Comparison of ENCODE assay signal across 19 cellular contexts in the genomic region with DNA sequence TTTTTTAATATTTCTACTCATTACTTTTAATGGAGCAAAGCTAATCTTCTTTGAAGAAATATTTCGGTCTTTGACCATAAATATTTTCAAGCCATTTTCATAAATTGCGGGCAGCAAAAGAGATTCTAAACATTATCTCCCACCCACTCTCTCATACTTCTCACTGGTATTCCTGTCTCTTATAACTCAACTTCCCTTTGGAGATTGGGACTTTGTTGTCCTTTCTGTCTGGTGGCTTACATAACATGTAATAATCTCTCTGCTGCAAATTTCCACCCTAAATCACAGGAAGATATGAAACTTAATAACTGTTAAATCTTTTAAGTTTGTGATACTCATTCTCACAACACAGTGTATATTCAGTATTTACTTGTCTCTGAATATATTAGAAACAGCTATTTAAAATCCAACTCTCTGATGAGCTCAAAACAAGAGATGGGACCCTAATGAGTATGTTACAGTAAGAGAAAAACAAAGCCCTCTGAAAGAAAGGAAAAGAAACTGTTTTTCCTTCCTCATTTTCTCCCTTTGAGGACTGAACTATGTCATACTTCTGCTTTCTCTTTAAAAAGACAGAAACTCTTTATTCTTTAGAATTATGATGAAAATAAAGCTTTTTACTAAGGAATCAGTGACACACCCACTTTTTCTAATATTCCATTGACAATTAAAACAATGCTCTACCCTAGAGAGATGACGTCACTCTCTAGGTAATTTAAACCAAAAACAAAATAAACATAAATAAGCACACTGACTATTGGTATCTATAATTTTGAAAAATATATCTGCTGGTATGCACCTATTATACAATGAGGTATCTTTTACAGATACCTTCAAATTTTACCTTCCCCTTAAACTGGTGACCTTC. TPM values are rescaled to one million over a fixed set of nuclear protein-coding genes. Genes with fewer than 3 reads are reported as not detected.
DNase-seq lines count a peak whose midpoint lies in the region; ATAC-seq and TF ChIP-seq lines count a peak whose summit lies in the region.
"Had no signal": no experiment of that assay in that cellular context is flagged by ENCODE, and none has a peak within 500 bp of the region (broad histone marks: within the 10 kb centered on the region; RNA-seq: fewer than 3 reads in every experiment).

No MANE protein-coding gene starts in this region.

- peaks cover 9% of the 10 kb centered on the region for H3K4me1 ChIP-seq in lower lobe of right lung
- H3K4me1 ChIP-seq in colonic mucosa = no peaks in the 10 kb centered on the region
- H3K4me1 ChIP-seq: Caco-2 had no signal

- peak overlapping the region; percentile 3 for H3K27ac ChIP-seq in lower lobe of right lung
- H3K27ac ChIP-seq in colonic mucosa = no peak overlapping the region
- H3K27ac ChIP-seq: GM23248 had no signal

- H3K36me3 ChIP-seq in lower lobe of right lung (no peaks in the 10 kb centered on the region), colonic mucosa (no peaks in the 10 kb centered on the region)

- intact Hi-C loops in CD14-positive monocyte (cut with micrococcal nuclease) (no loop called here), lower lobe of right lung (cut with DNase I) (no loop called here), colonic mucosa (cut with DNase I) (no loop called here)
- intact Hi-C loops in activated T-helper 1 cell treated with anti-CD3 and anti-CD28 coated beads, Interleukin-12 subunit alpha, Interleukin-12 subunit beta, Interleukin-2, Interleukin-4 antibody, amounts not matched to agents 30 ng/mL and 10 ng/mL and 1 ng/mL, durations not matched to agents 14 hours and 24 hours and 36 hours (cut with micrococcal nuclease) = loop anchor here (10.0 kb wide), 1 partner anchor 115 kb away; no protein-coding TSS in a partner anchor

- no peaks in the 10 kb centered on the region for H3K27me3 Mint-ChIP-seq in CD14-positive monocyte (ENCODE audit: low read depth in 3 of 3)
- H3K27me3 Mint-ChIP-seq in activated T-helper 1 cell treated with anti-CD3 and anti-CD28 coated beads, Interleukin-12 subunit alpha, Interleukin-12 subunit beta, Interleukin-2, Interleukin-4 antibody, amounts not matched to agents 30 ng/mL and 10 ng/mL and 1 ng/mL, durations not matched to agents 14 hours and 24 hours and 36 hours (ENCODE audit: insufficient read depth) = peaks cover 4% of the 10 kb centered on the region

- TF ChIP-seq CTCF in CD14-positive monocyte (IDR thresholded peaks at IDR 0.05) = no peak
- TF ChIP-seq CTCF in lower lobe of right lung (IDR thresholded peaks at IDR 0.05) = no peak
- TF ChIP-seq CTCF in colonic mucosa (IDR thresholded peaks at IDR 0.05) = no peak

- H3K36me3 Mint-ChIP-seq in CD14-positive monocyte = no peaks in the 10 kb centered on the region
- H3K36me3 Mint-ChIP-seq in activated T-helper 1 cell treated with anti-CD3 and anti-CD28 coated beads, Interleukin-12 subunit alpha, Interleukin-12 subunit beta, Interleukin-2, Interleukin-4 antibody, amounts not matched to agents 30 ng/mL and 10 ng/mL and 1 ng/mL, durations not matched to agents 14 hours and 24 hours and 36 hours (ENCODE audit: low read depth) = no peaks in the 10 kb centered on the region

- H3K4me1 Mint-ChIP-seq in CD14-positive monocyte = peaks cover 29% of the 10 kb centered on the region
- no peaks in the 10 kb centered on the region for H3K4me1 Mint-ChIP-seq in activated T-helper 1 cell treated with anti-CD3 and anti-CD28 coated beads, Interleukin-12 subunit alpha, Interleukin-12 subunit beta, Interleukin-2, Interleukin-4 antibody, amounts not matched to agents 30 ng/mL and 10 ng/mL and 1 ng/mL, durations not matched to agents 14 hours and 24 hours and 36 hours (ENCODE audit: low read depth)

- H3K9me3 ChIP-seq in lower lobe of right lung (no peaks in the 10 kb centered on the region), colonic mucosa (no peaks in the 10 kb centered on the region)
- H3K9me3 ChIP-seq: Caco-2 had no signal

- no peaks in the 10 kb centered on the region for H3K9me3 Mint-ChIP-seq in CD14-positive monocyte
- H3K9me3 Mint-ChIP-seq in activated T-helper 1 cell treated with anti-CD3 and anti-CD28 coated beads, Interleukin-12 subunit alpha, Interleukin-12 subunit beta, Interleukin-2, Interleukin-4 antibody, amounts not matched to agents 30 ng/mL and 10 ng/mL and 1 ng/mL, durations not matched to agents 14 hours and 24 hours and 36 hours = no peaks in the 10 kb centered on the region
- H3K9me3 Mint-ChIP-seq: activated naive CD4-positive, alpha-beta T cell treated with anti-CD3 and anti-CD28 coated beads for 36 hours had no signal

- H3K27ac Mint-ChIP-seq in CD14-positive monocyte = peak overlapping the region; percentile 81 to 94 (median 89)
- H3K27ac Mint-ChIP-seq in activated T-helper 1 cell treated with anti-CD3 and anti-CD28 coated beads, Interleukin-12 subunit alpha, Interleukin-12 subunit beta, Interleukin-2, Interleukin-4 antibody, amounts not matched to agents 30 ng/mL and 10 ng/mL and 1 ng/mL, durations not matched to agents 14 hours and 24 hours and 36 hours = no peak overlapping the region
- H3K27ac Mint-ChIP-seq: activated naive CD4-positive, alpha-beta T cell treated with anti-CD3 and anti-CD28 coated beads for 36 hours had no signal

- H3K9ac ChIP-seq in colonic mucosa (ENCODE audit: low read depth in 2 of 2, low read length in 2 of 2) = no peak overlapping the region
- H3K9ac ChIP-seq: GM23248 had no signal

- ATAC-seq in HG03159 (IDR thresholded peaks at IDR 0.05; ENCODE audit: unreplicated experiment) (peak; percentile 60), lower lobe of right lung (peak in 1 of 2 donors; percentile 47), GM21515 (IDR thresholded peaks at IDR 0.05; ENCODE audit: unreplicated experiment) (no peak)

- H3K4me3 Mint-ChIP-seq in CD14-positive monocyte = peak overlapping the region in 1 of 2 donors; percentile 68
- H3K4me3 Mint-ChIP-seq in activated T-helper 1 cell treated with anti-CD3 and anti-CD28 coated beads, Interleukin-12 subunit alpha, Interleukin-12 subunit beta, Interleukin-2, Interleukin-4 antibody, amounts not matched to agents 30 ng/mL and 10 ng/mL and 1 ng/mL, durations not matched to agents 14 hours and 24 hours and 36 hours = no peak overlapping the region
- H3K4me3 Mint-ChIP-seq: activated naive CD4-positive, alpha-beta T cell treated with anti-CD3 and anti-CD28 coated beads for 36 hours had no signal

- H3K27me3 ChIP-seq in lower lobe of right lung (ENCODE audit: low read depth) (no peaks in the 10 kb centered on the region), colonic mucosa (no peaks in the 10 kb centered on the region)

- H3K4me3 ChIP-seq in lower lobe of right lung (no peak overlapping the region), colonic mucosa (no peak overlapping the region)
- H3K4me3 ChIP-seq: GM23248 had no signal

- DNase-seq in CD14-positive monocyte (ENCODE audit: low spot score) (no peak), OCI-M1 (lab: John Stamatoyannopoulos, UW) (peak; percentile 76), lower lobe of right lung (no peak), colonic mucosa (no peak), HuH-7 (ENCODE audit: low spot score) (no peak)
- DNase-seq in activated T-helper 1 cell treated with anti-CD3 and anti-CD28 coated beads, Interleukin-12 subunit alpha, Interleukin-12 subunit beta, Interleukin-2, Interleukin-4 antibody, amounts not matched to agents 30 ng/mL and 10 ng/mL and 1 ng/mL, durations not matched to agents 14 hours and 24 hours and 36 hours (ENCODE audit: low spot score) = no peak
- DNase-seq: activated CD4-positive, alpha-beta T cell treated with anti-CD3 and anti-CD28 coated beads, Interleukin-2, amount 50 U/mL, for 1 hour; activated naive CD4-positive, alpha-beta T cell treated with anti-CD3 and anti-CD28 coated beads for 36 hours; Caco-2; foreskin melanocyte; GM23248; NCI-H187; occipital lobe; right cardiac atrium; T1000 had no signal

RNA-seq across cellular contexts. Expression of a gene that starts 14.7 kb away (rescaled TPM):
- not detected for polyA plus RNA-seq in CD14-positive monocyte
- total RNA-seq in lower lobe of right lung (0.24 TPM), colonic mucosa (not detected)
- not detected in 2 replicates for total RNA-seq in activated T-helper 1 cell treated with anti-CD3 and anti-CD28 coated beads, Interleukin-12 subunit alpha, Interleukin-12 subunit beta, Interleukin-2, Interleukin-4 antibody, amounts not matched to agents 30 ng/mL and 10 ng/mL and 1 ng/mL, durations not matched to agents 14 hours and 24 hours and 36 hours
- total RNA-seq: activated naive CD4-positive, alpha-beta T cell treated with anti-CD3 and anti-CD28 coated beads for 36 hours; Caco-2; GM23248; LHCN-M2; occipital lobe had no signal
- polyA plus RNA-seq: AG04450, GM23248 had no signal
